1 cellular context compared by ENCODE assay signal in genomic region chr4:74619931-74620702, GRCh38.
TF ChIP-seq lines count a peak whose summit lies in the region.

No MANE protein-coding gene starts in this region.

TF ChIP-seq in K562, 482 proteins besides CTCF, POLR2A, EP300 and RAD21 (continued from another document):
- no peak for TF ChIP-seq ZNF24 (IDR thresholded peaks at IDR 0.05)
- TF ChIP-seq NR0B1 (IDR thresholded peaks at IDR 0.05; ENCODE audit: partially characterized antibody), result no peak
- TF ChIP-seq FOXJ2 (tag; IDR thresholded peaks at IDR 0.05), result peak; percentile 70; the same call in 1 of the 2 replicates
- no peak for TF ChIP-seq HCFC1 (IDR thresholded peaks at IDR 0.05; ENCODE audit: low read depth, low read length)
- 0 out of 2 replicates have a peak, but pooled peaks have one; percentile 12 for TF ChIP-seq NFE2 (IDR thresholded peaks at IDR 0.05; ENCODE audit: low read depth)
- TF ChIP-seq ETS1 (conservative IDR thresholded peaks at IDR 0.05; ENCODE audit: control insufficient read depth, low read depth, low read length), result no peak
- TF ChIP-seq ZNF699 (CRISPR knock-in tag; IDR thresholded peaks at IDR 0.05; ENCODE audit: insufficient replicate concordance), result no peak
- TF ChIP-seq ZNF778 (CRISPR knock-in tag; IDR thresholded peaks at IDR 0.05), result no peak
- TF ChIP-seq ZBTB17 (CRISPR knock-in tag; IDR thresholded peaks at IDR 0.05), result no peak
- TF ChIP-seq CREB5 (CRISPR knock-in tag; IDR thresholded peaks at IDR 0.05), result no peak
- TF ChIP-seq RFX1 (IDR thresholded peaks at IDR 0.05), result peak; percentile 36; the same call in 1 of the 2 replicates
- no peak for TF ChIP-seq MTF1 (CRISPR knock-in tag; IDR thresholded peaks at IDR 0.05; ENCODE audit: borderline replicate concordance)
